ENCODE assay signal across 9 cellular contexts in the genomic region with DNA sequence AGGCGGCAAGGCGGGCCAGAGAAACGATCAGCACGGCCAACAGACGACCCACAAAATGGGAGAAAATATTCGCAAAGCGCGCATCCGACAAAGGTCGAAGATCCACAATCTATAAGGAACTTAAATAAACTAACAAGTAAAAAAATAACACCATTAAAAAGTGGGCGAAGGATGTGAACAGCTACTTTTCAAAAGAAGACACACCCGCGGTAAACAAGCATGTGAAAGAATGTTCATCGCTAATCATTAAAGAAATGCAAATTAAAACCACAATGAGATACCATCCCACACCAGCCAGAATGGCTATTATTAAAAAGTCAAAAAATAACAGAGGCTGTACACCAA.
DNase-seq lines count a peak whose midpoint lies in the region; ATAC-seq and TF ChIP-seq lines count a peak whose summit lies in the region.
"Had no signal": no experiment of that assay in that cellular context is flagged by ENCODE, and none has a peak within 500 bp of the region (broad histone marks: within the 10 kb centered on the region; RNA-seq: fewer than 3 reads in every experiment).

No MANE protein-coding gene starts in this region.

- no peak for DNase-seq in heart right ventricle
- DNase-seq in cardiac septum (ENCODE audit: low spot score), result no peak
- no peak for DNase-seq in activated CD8-positive, alpha-beta T cell treated with anti-CD3 and anti-CD28 coated beads for 36 hours
- no peak for DNase-seq in mesenchymal stem cell
- DNase-seq in uterus, result no peak
- DNase-seq in NCI-H446 treated with DMSO at 0.1 percent for 48 hours (lab: John Stamatoyannopoulos, UW), result no peak
- no peak for DNase-seq in NCI-H526 (lab: John Stamatoyannopoulos, UW)
- DNase-seq in GDM1 (lab: John Stamatoyannopoulos, UW), result no peak

- H3K27me3 ChIP-seq in heart right ventricle, result peaks cover 0 to 8% (median 0%) of the 10 kb centered on the region in 7 donors
- H3K27me3 ChIP-seq in mesenchymal stem cell (ENCODE audit: control insufficient read depth in 1 of 2, insufficient read depth in 1 of 2, low read length in 2 of 2), result peaks cover 10 to 23% of the 10 kb centered on the region in 2 experiments
- no peaks in the 10 kb centered on the region for H3K27me3 ChIP-seq in uterus

- H3K27ac Mint-ChIP-seq in activated CD8-positive, alpha-beta T cell treated with anti-CD3 and anti-CD28 coated beads for 36 hours, result no peak overlapping the region

- no peak overlapping the region for H4K91ac ChIP-seq in mesenchymal stem cell (ENCODE audit: low read length)

- H2BK15ac ChIP-seq in mesenchymal stem cell (ENCODE audit: low read depth, poor library complexity, severe bottlenecking), result no peak overlapping the region

- no peak overlapping the region for H3K4me2 ChIP-seq in mesenchymal stem cell (ENCODE audit: low read length, poor library complexity, severe bottlenecking)

- H3K4ac ChIP-seq in mesenchymal stem cell (ENCODE audit: low read depth in 1 of 2, low read length in 2 of 2), result no peak overlapping the region

- H2AK5ac ChIP-seq in mesenchymal stem cell (ENCODE audit: low read length, severe bottlenecking), result no peak overlapping the region

- POLR2A ChIA-PET in activated CD8-positive, alpha-beta T cell treated with anti-CD3 and anti-CD28 coated beads for 36 hours (lab: Charles Lee), result interaction anchor here (0.9 to 1.2 kb wide), 3 partner anchors 73 to 312 kb away, joined by 3 read pairs; no protein-coding TSS in a partner anchor

- H4K8ac ChIP-seq in mesenchymal stem cell (ENCODE audit: low read length), result no peak overlapping the region

- H3K79me1 ChIP-seq in mesenchymal stem cell (replicated peaks; ENCODE audit: low read length, poor library complexity, severe bottlenecking), result peaks cover 5% of the 10 kb centered on the region

- H3K36me3 ChIP-seq in heart right ventricle (no peaks in the 10 kb centered on the region), mesenchymal stem cell (ENCODE audit: control insufficient read depth in 1 of 2, insufficient read depth in 2 of 2, low read depth in 1 of 2, low read length in 2 of 2) (peaks cover 3 to 6% of the 10 kb centered on the region in 2 experiments), uterus (no peaks in the 10 kb centered on the region)
- H3K36me3 ChIP-seq: left lung had no signal

- CTCF ChIA-PET in activated CD8-positive, alpha-beta T cell treated with anti-CD3 and anti-CD28 coated beads for 36 hours (lab: Charles Lee), result interaction anchor here (0.7 to 5.0 kb wide), 72 partner anchors 9 to 491 kb away, joined by 3 to 99 read pairs (median 5); a partner anchor contains a TSS

- H3K23ac ChIP-seq in mesenchymal stem cell (ENCODE audit: low read length in 2 of 2), result no peak overlapping the region

- no peak overlapping the region for H2BK12ac ChIP-seq in mesenchymal stem cell (ENCODE audit: low read length in 2 of 2)

- H3K4me1 Mint-ChIP-seq in activated CD8-positive, alpha-beta T cell treated with anti-CD3 and anti-CD28 coated beads for 36 hours (ENCODE audit: low read depth), result peaks cover 13% of the 10 kb centered on the region

- intact Hi-C loops in heart right ventricle (cut with DNase I), result loop anchor here in 3 of 10 donors (10.0 kb wide), 4 partner anchors 327 to 687 kb away; a partner anchor contains a TSS
- intact Hi-C loops in cardiac septum (cut with DNase I), result loop anchor here (10.0 kb wide), 1 partner anchor 327 kb away; a partner anchor contains a TSS
- intact Hi-C loops in activated CD8-positive, alpha-beta T cell treated with anti-CD3 and anti-CD28 coated beads for 36 hours (cut with micrococcal nuclease), result no loop called here
- intact Hi-C loops in uterus (cut with DNase I; ENCODE audit: low total_unique reads), result no loop called here

- H3K27ac ChIP-seq in heart right ventricle (peak overlapping the region in 5 of 10 donors; percentile 57 to 80 (median 70)), mesenchymal stem cell (ENCODE audit: low read length, poor library complexity, severe bottlenecking) (no peak overlapping the region), uterus (peak overlapping the region; percentile 60 to 72)
- H3K27ac ChIP-seq: left lung had no signal

- no peak overlapping the region for H3K14ac ChIP-seq in mesenchymal stem cell (ENCODE audit: low read length in 2 of 2)

- H3K4me1 ChIP-seq in heart right ventricle, result peaks cover 8 to 21% (median 10%) of the 10 kb centered on the region in 9 donors
- peaks cover 13% of the 10 kb centered on the region for H3K4me1 ChIP-seq in mesenchymal stem cell (ENCODE audit: control insufficient read depth, insufficient read depth, low read depth, low read length)
- peaks cover 7% of the 10 kb centered on the region in 2 donors for H3K4me1 ChIP-seq in uterus

- no peak overlapping the region for H2AFZ ChIP-seq in mesenchymal stem cell (ENCODE audit: low read depth, low read length)

- H2BK120ac ChIP-seq in mesenchymal stem cell (ENCODE audit: low read depth, low read length), result no peak overlapping the region

- peaks cover 6% of the 10 kb centered on the region for H3K27me3 Mint-ChIP-seq in activated CD8-positive, alpha-beta T cell treated with anti-CD3 and anti-CD28 coated beads for 36 hours

- 21 to 23% methylated on average over 14 of the region's 14 CpGs for WGBS in heart right ventricle, 2 donors
- 29% methylated on average over 13 of the region's 14 CpGs for WGBS in mesenchymal stem cell

- H3K18ac ChIP-seq in mesenchymal stem cell (ENCODE audit: low read depth in 1 of 2, low read length in 2 of 2), result no peak overlapping the region

- TF ChIP-seq CTCF in heart right ventricle (IDR thresholded peaks at IDR 0.05) (no peak), uterus (IDR thresholded peaks at IDR 0.05) (no peak)
- TF ChIP-seq CTCF in activated CD8-positive, alpha-beta T cell treated with anti-CD3 and anti-CD28 coated beads for 36 hours (IDR thresholded peaks at IDR 0.05), result peak; percentile 25

- H3K9me3 ChIP-seq in heart right ventricle, result no peaks in the 10 kb centered on the region
- H3K9me3 ChIP-seq in mesenchymal stem cell (ENCODE audit: control insufficient read depth, low read length), result no peaks in the 10 kb centered on the region
- H3K9me3 ChIP-seq in uterus, result no peaks in the 10 kb centered on the region
- H3K9me3 ChIP-seq: left lung had no signal

- peak overlapping the region; percentile 90 for H3K9ac ChIP-seq in mesenchymal stem cell (ENCODE audit: low read length)

- no peak for TF ChIP-seq POLR2A in uterus (IDR thresholded peaks at IDR 0.05)

- no peak overlapping the region for H2BK5ac ChIP-seq in mesenchymal stem cell (ENCODE audit: low read depth, low read length, poor library complexity, severe bottlenecking)

- ATAC-seq in heart right ventricle, result no peak
- no peak for ATAC-seq in activated CD8-positive, alpha-beta T cell treated with anti-CD3 and anti-CD28 coated beads for 36 hours

- H3K4me3 Mint-ChIP-seq in activated CD8-positive, alpha-beta T cell treated with anti-CD3 and anti-CD28 coated beads for 36 hours, result peak overlapping the region; percentile 84

- H3K36me3 Mint-ChIP-seq in activated CD8-positive, alpha-beta T cell treated with anti-CD3 and anti-CD28 coated beads for 36 hours (ENCODE audit: low read depth), result no peaks in the 10 kb centered on the region

- no peaks in the 10 kb centered on the region for H3K9me3 Mint-ChIP-seq in activated CD8-positive, alpha-beta T cell treated with anti-CD3 and anti-CD28 coated beads for 36 hours

- H3K4me3 ChIP-seq in heart right ventricle (peak overlapping the region in 9 of 10 donors; percentile 61 to 79 (median 72)), mesenchymal stem cell (ENCODE audit: insufficient read depth in 1 of 2, low read depth in 1 of 2, low read length in 2 of 2) (no peak overlapping the region), uterus (peak overlapping the region in 1 of 2 donors; percentile 48)

Comparison
In these comparisons a context has a peak if more than half of its experiments do, and no peak if none do; other contexts are left out.
1. H3K4me3 ChIP-seq: peak in heart right ventricle (9 of 10); none in mesenchymal stem cell (0 of 2).